In the genomic region with DNA sequence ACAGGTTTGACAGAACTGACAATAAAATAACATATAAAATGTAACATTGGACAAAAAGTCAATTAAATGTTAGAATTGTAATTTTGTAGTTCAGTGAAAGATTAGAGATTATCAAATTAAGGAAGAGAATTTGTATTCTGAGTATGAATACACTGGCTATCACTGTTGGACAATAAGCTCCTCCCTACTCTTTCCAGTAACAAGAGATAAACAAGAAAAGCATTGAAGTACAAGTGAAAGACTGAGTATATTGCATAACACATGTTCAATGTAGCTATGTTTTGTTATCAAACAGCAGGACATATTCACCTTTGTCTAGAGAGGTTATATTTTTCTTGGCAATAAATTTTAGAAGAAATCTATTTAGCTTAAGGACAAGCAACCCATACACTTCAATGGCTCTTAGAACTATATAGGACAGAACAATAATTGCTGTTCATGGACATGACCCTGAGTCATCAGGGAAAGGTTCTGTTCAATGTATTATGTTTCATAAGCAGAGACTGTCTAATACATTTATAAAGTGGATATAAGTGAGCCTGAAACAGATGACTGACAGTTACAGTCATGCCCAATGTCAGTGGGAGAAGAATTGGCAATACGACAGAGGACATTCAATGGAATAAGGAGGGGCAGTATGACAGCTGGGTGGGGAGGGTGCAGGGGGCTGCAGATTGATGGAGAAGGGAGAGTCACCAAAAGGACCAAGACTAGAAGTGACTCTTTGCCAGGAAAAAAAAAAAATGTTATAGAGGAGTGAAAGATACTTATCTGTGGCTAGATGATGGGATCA, we compare ENCODE assay signal across 21 cellular contexts.
A peak's percentile ranks its signal among the peaks of the same experiment; 100 is the strongest.
DNase-seq lines count a peak whose midpoint lies in the region; ATAC-seq, FAIRE-seq and TF ChIP-seq lines count a peak whose summit lies in the region.
"Had no signal": no experiment of that assay in that cellular context is flagged by ENCODE, and none has a peak within 500 bp of the region (broad histone marks: within the 10 kb centered on the region; RNA-seq: fewer than 3 reads in every experiment).

No MANE protein-coding gene starts in this region.

- ATAC-seq in IMR-90 (ENCODE audit: low read depth): no peak
- ATAC-seq: CD8-positive, alpha-beta T cell; HCT116 had no signal

- H2AK5ac ChIP-seq in IMR-90 (ENCODE audit: low read depth, low read length): no peak overlapping the region

- no peaks in the 10 kb centered on the region for H3K27me3 ChIP-seq in IMR-90 (ENCODE audit: control insufficient read depth, insufficient read depth, low read length)
- H3K27me3 ChIP-seq: BLaER1 treated with 17β-estradiol and CSF1 and Interleukin-3, amounts not matched to agents 10 nM and 100 nM had no signal

- BruUV-seq in IMR-90 (replicated peaks; lab: Mats Ljungman, UMichigan) (no TSS peak), OCI-LY7 (replicated peaks; lab: Mats Ljungman, UMichigan) (no TSS peak)

- no peaks in the 10 kb centered on the region for H3K9me1 ChIP-seq in IMR-90 (ENCODE audit: insufficient read depth, low read length)

- TF ChIP-seq CTCF in IMR-90 (conservative IDR thresholded peaks at IDR 0.05; ENCODE audit: low read depth, low read length): no peak
- TF ChIP-seq CTCF in OCI-LY7 (conservative IDR thresholded peaks at IDR 0.05; ENCODE audit: low read length): no peak

- H3K18ac ChIP-seq in IMR-90 (ENCODE audit: low read depth, low read length): no peak overlapping the region

- CTCF ChIA-PET in IMR-90 (lab: Yijun Ruan, JAX) (no interaction called here), OCI-LY7 (lab: Charles Lee; ENCODE audit: unreplicated experiment) (no interaction called here)

- POLR2A ChIA-PET in IMR-90 (lab: Charles Lee; ENCODE audit: unreplicated experiment) (no interaction called here), OCI-LY7 (lab: Charles Lee) (no interaction called here)

- H3K4me1 ChIP-seq in IMR-90 (ENCODE audit: control insufficient read depth, insufficient read depth, low read length) (no peaks in the 10 kb centered on the region), OCI-LY7 (ENCODE audit: insufficient read depth, low read length, poor library complexity, severe bottlenecking) (no peaks in the 10 kb centered on the region)
- H3K4me1 ChIP-seq: BLaER1 treated with 17β-estradiol and CSF1 and Interleukin-3, amounts not matched to agents 10 nM and 100 nM had no signal

- WGBS in IMR-90 (ENCODE audit: extremely low coverage in 2 of 2, insufficient read length in 1 of 2), 2 experiments: 40% methylated on average over 1 of the region's 1 CpG; no CpG with 5 or more reads in 1 of the 2 experiments

- H3K4me3 ChIP-seq in IMR-90 (ENCODE audit: insufficient read depth, low read depth, low read length) (no peak overlapping the region), OCI-LY7 (ENCODE audit: low read depth, low read length, poor library complexity, severe bottlenecking) (no peak overlapping the region)
- H3K4me3 ChIP-seq: BLaER1 treated with 17β-estradiol and CSF1 and Interleukin-3, amounts not matched to agents 10 nM and 100 nM had no signal

- no peak overlapping the region for H3K4ac ChIP-seq in IMR-90 (ENCODE audit: low read depth, low read length)

- H3K79me2 ChIP-seq in OCI-LY7 (ENCODE audit: insufficient read depth, low read depth, low read length): no peaks in the 10 kb centered on the region

- H3K14ac ChIP-seq in IMR-90 (replicated peaks; ENCODE audit: low read depth, low read length): no peak overlapping the region

- H4K20me1 ChIP-seq in IMR-90 (ENCODE audit: insufficient read depth, low read length): no peaks in the 10 kb centered on the region
- no peaks in the 10 kb centered on the region for H4K20me1 ChIP-seq in OCI-LY7 (ENCODE audit: insufficient read depth, low read length)
- H4K20me1 ChIP-seq: BLaER1 treated with 17β-estradiol and CSF1 and Interleukin-3, amounts not matched to agents 10 nM and 100 nM had no signal

- FAIRE-seq in islet of Langerhans (lab: Jason Lieb, UNC): peak; percentile 13
- FAIRE-seq: GM12891, HTR-8/SVneo had no signal

- no peak overlapping the region for H3K23ac ChIP-seq in IMR-90 (ENCODE audit: low read depth, low read length)

- intact Hi-C loops in IMR-90 (cut with micrococcal nuclease): loop anchor here (10.0 kb wide), 1 partner anchor 795 kb away; no protein-coding TSS in a partner anchor
- intact Hi-C loops in OCI-LY7 (cut with micrococcal nuclease; ENCODE audit: unreplicated experiment): no loop called here

- H3K4me2 ChIP-seq in IMR-90 (ENCODE audit: low read depth, low read length): no peak overlapping the region
- no peak overlapping the region for H3K4me2 ChIP-seq in OCI-LY7 (ENCODE audit: low read length)
- H3K4me2 ChIP-seq: BLaER1 treated with 17β-estradiol and CSF1 and Interleukin-3, amounts not matched to agents 10 nM and 100 nM had no signal

- H3K9me2 ChIP-seq in OCI-LY7 (ENCODE audit: insufficient read depth, low read length): no peaks in the 10 kb centered on the region

- H2AFZ ChIP-seq in IMR-90 (replicated peaks; ENCODE audit: low read length, poor library complexity): no peak overlapping the region
- no peak overlapping the region for H2AFZ ChIP-seq in OCI-LY7 (ENCODE audit: low read length)

- H2BK15ac ChIP-seq in IMR-90 (ENCODE audit: low read depth, low read length): no peak overlapping the region

- no peak overlapping the region for H4K5ac ChIP-seq in IMR-90 (ENCODE audit: low read depth, low read length)

- no peak overlapping the region for H3K9ac ChIP-seq in IMR-90 (ENCODE audit: low read depth, low read length)
- H3K9ac ChIP-seq: BLaER1 treated with 17β-estradiol and CSF1 and Interleukin-3, amounts not matched to agents 10 nM and 100 nM had no signal

- H2BK120ac ChIP-seq in IMR-90 (ENCODE audit: low read depth, low read length): no peak overlapping the region

- H3K9me3 ChIP-seq in IMR-90 (ENCODE audit: control insufficient read depth, insufficient read depth, low read length) (no peaks in the 10 kb centered on the region), OCI-LY7 (ENCODE audit: low read length) (no peaks in the 10 kb centered on the region)

- H4K91ac ChIP-seq in IMR-90 (ENCODE audit: insufficient read depth, low read depth, low read length): no peak overlapping the region

- no peaks in the 10 kb centered on the region for H3K79me1 ChIP-seq in IMR-90 (ENCODE audit: low read depth in 1 of 2, low read length in 2 of 2)

- H2BK5ac ChIP-seq in IMR-90 (ENCODE audit: low read depth, low read length, poor library complexity, severe bottlenecking): no peak overlapping the region

- H4K8ac ChIP-seq in IMR-90 (ENCODE audit: low read depth in 2 of 2, low read length in 2 of 2): no peak overlapping the region

- H3K27ac ChIP-seq in IMR-90 (ENCODE audit: insufficient read depth, low read length): no peak overlapping the region
- no peak overlapping the region for H3K27ac ChIP-seq in OCI-LY7 (ENCODE audit: low read depth, low read length, poor library complexity, severe bottlenecking)
- H3K27ac ChIP-seq: 22Rv1; BLaER1 treated with 17β-estradiol and CSF1 and Interleukin-3, amounts not matched to agents 10 nM and 100 nM had no signal

- no peak for TF ChIP-seq RAD21 in IMR-90 (IDR thresholded peaks at IDR 0.05; ENCODE audit: low read length)

- H2AK9ac ChIP-seq in IMR-90 (replicated peaks; ENCODE audit: low read depth, low read length, poor library complexity): no peak overlapping the region

- H2BK20ac ChIP-seq in IMR-90 (ENCODE audit: low read depth, low read length): no peak overlapping the region

- DNase-seq in NCI-H2171 treated with DMSO at 0.1 percent for 48 hours (lab: John Stamatoyannopoulos, UW) (peak; percentile 18), NCI-H2171 (lab: John Stamatoyannopoulos, UW) (no peak), IMR-90 (no peak), SK-MEL-5 (ENCODE audit: low read depth, low spot score) (peak; percentile 81), NCI-H2081 treated with DMSO at 0.1 percent for 48 hours (lab: John Stamatoyannopoulos, UW) (no peak), GF-D8 (lab: John Stamatoyannopoulos, UW) (no peak), OCI-LY7 (ENCODE audit: low spot score) (no peak)
- DNase-seq: CD8-positive, alpha-beta T cell; COR-L47; DMS 273 treated with DMSO at 0.1 percent for 48 hours; DMS53; DND-41; EL; GOT3; H7 had no signal

- H3K36me3 ChIP-seq in IMR-90 (ENCODE audit: control insufficient read depth, insufficient read depth, low read length) (no peaks in the 10 kb centered on the region), OCI-LY7 (ENCODE audit: insufficient read depth, low read length) (no peaks in the 10 kb centered on the region)
- H3K36me3 ChIP-seq: BLaER1 treated with 17β-estradiol and CSF1 and Interleukin-3, amounts not matched to agents 10 nM and 100 nM had no signal

- TF ChIP-seq POLR2A in IMR-90 (IDR thresholded peaks at IDR 0.05; ENCODE audit: low read depth, low read length): no peak

- in situ Hi-C loops in IMR-90 (cut with MboI; ENCODE audit: low sequenced_read_pairs): no loop called here
- in situ Hi-C loops in SK-MEL-5 (cut with HindIII; ENCODE audit: low pct_unique_long_range_greater_than_20kb, low sequenced_read_pairs): no loop called here

- no peak overlapping the region for H3K56ac ChIP-seq in IMR-90 (ENCODE audit: extremely low read depth, insufficient read depth, low read length)

- dilution Hi-C loops in IMR-90 (cut with HindIII; ENCODE audit: low sequenced_read_pairs, unreplicated experiment): no loop called here

TF ChIP-seq in IMR-90, 13 proteins besides CTCF, POLR2A, EP300 and RAD21:
- TF ChIP-seq NFE2L2 (IDR thresholded peaks at IDR 0.05; ENCODE audit: low read depth, low read length) (no peak), MAZ (IDR thresholded peaks at IDR 0.05; ENCODE audit: borderline replicate concordance, low read depth, low read length) (no peak), CEBPB (IDR thresholded peaks at IDR 0.05; ENCODE audit: low read depth, low read length) (0 out of 2 replicates have a peak, but pooled peaks have one; percentile 7)
TF ChIP-seq in IMR-90: peak in this region for 1.

Comparison
In these comparisons a context has a peak if more than half of its experiments do, and no peak if none do; other contexts are left out.
1. DNase-seq: peak in NCI-H2171 treated with DMSO at 0.1 percent for 48 hours (single experiment) and SK-MEL-5 (single experiment); none in NCI-H2171 (single experiment), IMR-90 (single experiment), NCI-H2081 treated with DMSO at 0.1 percent for 48 hours (single experiment), GF-D8 (single experiment) and OCI-LY7 (single experiment).